Comparison of ENCODE assay signal across 8 cellular contexts in genomic region chr18:34659579-34660517, GRCh38. TPM values are rescaled to one million over a fixed set of nuclear protein-coding genes. Genes with fewer than 3 reads are reported as not detected.
DNase-seq lines count a peak whose midpoint lies in the region; ATAC-seq and TF ChIP-seq lines count a peak whose summit lies in the region.

No MANE protein-coding gene starts in this region.

- H3K9me3 ChIP-seq in ascending aorta (no peaks in the 10 kb centered on the region), right atrium auricular region (no peaks in the 10 kb centered on the region)
- H3K9me3 ChIP-seq in CD8-positive, alpha-beta T cell (ENCODE audit: low read length): no peaks in the 10 kb centered on the region

- no peaks in the 10 kb centered on the region for H3K9me3 Mint-ChIP-seq in CD8-positive, alpha-beta T cell

- no peak for TF ChIP-seq CTCF in ascending aorta (IDR thresholded peaks at IDR 0.05)
- no peak for TF ChIP-seq CTCF in right atrium auricular region (IDR thresholded peaks at IDR 0.05)
- TF ChIP-seq CTCF in CD8-positive, alpha-beta T cell (IDR thresholded peaks at IDR 0.05): no peak

- POLR2A ChIA-PET in CD8-positive, alpha-beta T cell (lab: Charles Lee): no interaction called here

- H3K27ac Mint-ChIP-seq in CD8-positive, alpha-beta T cell: no peak overlapping the region

- peak; percentile 95 for DNase-seq in ELR (ENCODE audit: low read depth)
- DNase-seq in NCI-H146 treated with DMSO at 0.1 percent for 48 hours (lab: John Stamatoyannopoulos, UW; ENCODE audit: unreplicated experiment): peak; percentile 84
- peak; percentile 82 to 95 for DNase-seq in ascending aorta (ENCODE audit: low spot score in 2 of 2)
- DNase-seq in right atrium auricular region (ENCODE audit: low spot score): peak; percentile 91
- peak; percentile 93 for DNase-seq in posterior vena cava (ENCODE audit: low spot score)
- DNase-seq in CD8-positive, alpha-beta T cell: no peak
- no peak for DNase-seq in germinal center (ENCODE audit: low spot score)

- H3K4me3 ChIP-seq in ascending aorta (peak overlapping the region in 1 of 2 donors; percentile 19), right atrium auricular region (no peak overlapping the region)
- H3K4me3 ChIP-seq in CD8-positive, alpha-beta T cell (ENCODE audit: low read depth, low read length): no peak overlapping the region

- no peaks in the 10 kb centered on the region for H3K36me3 Mint-ChIP-seq in CD8-positive, alpha-beta T cell

- H3K27me3 ChIP-seq in ascending aorta (no peaks in the 10 kb centered on the region), right atrium auricular region (no peaks in the 10 kb centered on the region)
- H3K27me3 ChIP-seq in CD8-positive, alpha-beta T cell (ENCODE audit: insufficient read depth, low read length): no peaks in the 10 kb centered on the region

- H3K4me1 ChIP-seq in ascending aorta: peaks cover 6 to 22% of the 10 kb centered on the region in 2 donors
- H3K4me1 ChIP-seq in right atrium auricular region: peaks cover 0 to 41% of the 10 kb centered on the region in 2 donors
- no peaks in the 10 kb centered on the region for H3K4me1 ChIP-seq in CD8-positive, alpha-beta T cell (ENCODE audit: insufficient read depth, low read length)

- H3K27me3 Mint-ChIP-seq in CD8-positive, alpha-beta T cell (ENCODE audit: low read depth): peaks cover 11% of the 10 kb centered on the region

- no peak overlapping the region for H3K4me3 Mint-ChIP-seq in CD8-positive, alpha-beta T cell

- ATAC-seq in CD8-positive, alpha-beta T cell: no peak
- no peak for ATAC-seq in HG03565 (IDR thresholded peaks at IDR 0.05; ENCODE audit: unreplicated experiment)

- peak overlapping the region; percentile 72 to 85 for H3K27ac ChIP-seq in ascending aorta
- peak overlapping the region; percentile 83 to 86 for H3K27ac ChIP-seq in right atrium auricular region
- H3K27ac ChIP-seq in CD8-positive, alpha-beta T cell (ENCODE audit: low read depth, low read length): no peak overlapping the region

- H3K36me3 ChIP-seq in ascending aorta: no peaks in the 10 kb centered on the region
- no peaks in the 10 kb centered on the region for H3K36me3 ChIP-seq in right atrium auricular region
- H3K36me3 ChIP-seq in CD8-positive, alpha-beta T cell (ENCODE audit: insufficient read depth, low read length): no peaks in the 10 kb centered on the region

- H3K4me1 Mint-ChIP-seq in CD8-positive, alpha-beta T cell (ENCODE audit: low read depth): no peaks in the 10 kb centered on the region

- intact Hi-C loops in ascending aorta (cut with DNase I) (loop anchor here (2.0 to 10.0 kb wide), 6 partner anchors 51 to 1075 kb away; partner anchors contain the start of gene DTNA), posterior vena cava (cut with DNase I) (no loop called here)
- intact Hi-C loops in CD8-positive, alpha-beta T cell (cut with DNase I, micrococcal nuclease): no loop called here

- CTCF ChIA-PET in CD8-positive, alpha-beta T cell (lab: Charles Lee): interaction anchor here (0.8 to 1.7 kb wide), 3 partner anchors 14 to 1428 kb away, joined by 3 to 6 read pairs (median 4); no protein-coding TSS in a partner anchor

RNA-seq across cellular contexts. Expression of gene DTNA, which starts 50.2 kb away (rescaled TPM):
- total RNA-seq in ascending aorta (7.3 TPM), right atrium auricular region (100 to 1,000 TPM; 114 to 197 TPM), posterior vena cava (100 to 1,000 TPM; 110 to 115 TPM)
- not detected for total RNA-seq in CD8-positive, alpha-beta T cell

Comparison
In these comparisons a context has a peak if more than half of its experiments do, and no peak if none do; other contexts are left out.
1. DNase-seq: peak in ELR (single experiment), NCI-H146 treated with DMSO at 0.1 percent for 48 hours (single experiment), ascending aorta (2 of 2), right atrium auricular region (single experiment) and posterior vena cava (single experiment); none in CD8-positive, alpha-beta T cell (0 of 7) and germinal center (single experiment).
2. RNA of gene DTNA, which starts 50.2 kb away (total RNA-seq): 114 to 197 TPM in right atrium auricular region and 110 to 115 TPM in posterior vena cava; 7.3 TPM in ascending aorta (single experiment) and not detected in CD8-positive, alpha-beta T cell; every median in the first group is over 10 times any median in the second.